9 cellular contexts compared by ENCODE assay signal in genomic region chr3:142211034-142211433, GRCh38. TPM values are rescaled to one million over a fixed set of nuclear protein-coding genes. Genes with fewer than 3 reads are reported as not detected.
DNase-seq lines count a peak whose midpoint lies in the region; ATAC-seq and TF ChIP-seq lines count a peak whose summit lies in the region.
"Had no signal": no experiment of that assay in that cellular context is flagged by ENCODE, and none has a peak within 500 bp of the region (broad histone marks: within the 10 kb centered on the region; RNA-seq: fewer than 3 reads in every experiment).

No MANE protein-coding gene starts in this region.

- no peaks in the 10 kb centered on the region for H3K9me3 Mint-ChIP-seq in natural killer cell treated with Interleukin-12 subunit alpha and Interleukin-12 subunit beta and Interleukin-15 and Interleukin-18, amount 100 ng/mL, for 72 hours
- H3K9me3 Mint-ChIP-seq in activated T-cell treated with anti-CD3 and anti-CD28 coated beads, Interleukin-2, amount 50 U/mL, for 24 hours, result peaks cover 5% of the 10 kb centered on the region

- H3K4me3 ChIP-seq in GM12865 (ENCODE audit: low read depth, low read length) (no peak overlapping the region), astrocyte of the spinal cord (ENCODE audit: low read depth, low read length) (no peak overlapping the region)

- peak; percentile 32 for TF ChIP-seq CTCF in GM12865 (IDR thresholded peaks at IDR 0.05; ENCODE audit: insufficient read depth, low read depth, low read length, missing control alignments)
- TF ChIP-seq CTCF in astrocyte of the spinal cord (IDR thresholded peaks at IDR 0.05; ENCODE audit: low read depth, low read length), result peak; percentile 34
- no peak for TF ChIP-seq CTCF in GM20000 (IDR thresholded peaks at IDR 0.05; ENCODE audit: extremely low read depth, missing control alignments)
- no peak for TF ChIP-seq CTCF in RWPE1 (conservative IDR thresholded peaks at IDR 0.05; ENCODE audit: low read depth)

- H3K36me3 Mint-ChIP-seq in natural killer cell treated with Interleukin-12 subunit alpha and Interleukin-12 subunit beta and Interleukin-15 and Interleukin-18, amount 100 ng/mL, for 72 hours, result peaks cover 40% of the 10 kb centered on the region
- peaks cover 80% of the 10 kb centered on the region for H3K36me3 Mint-ChIP-seq in activated T-cell treated with anti-CD3 and anti-CD28 coated beads, Interleukin-2, amount 50 U/mL, for 24 hours (ENCODE audit: low read depth)

- peaks cover 34 to 39% of the 10 kb centered on the region in 2 donors for H3K4me1 Mint-ChIP-seq in natural killer cell treated with Interleukin-12 subunit alpha and Interleukin-12 subunit beta and Interleukin-15 and Interleukin-18, amount 100 ng/mL, for 72 hours (ENCODE audit: low read depth in 2 of 2)
- peaks cover 2% of the 10 kb centered on the region for H3K4me1 Mint-ChIP-seq in activated T-cell treated with anti-CD3 and anti-CD28 coated beads, Interleukin-2, amount 50 U/mL, for 24 hours (ENCODE audit: low read depth)

- peak overlapping the region; percentile 53 for H3K4me3 Mint-ChIP-seq in natural killer cell treated with Interleukin-12 subunit alpha and Interleukin-12 subunit beta and Interleukin-15 and Interleukin-18, amount 100 ng/mL, for 72 hours
- no peak overlapping the region for H3K4me3 Mint-ChIP-seq in activated T-cell treated with anti-CD3 and anti-CD28 coated beads, Interleukin-2, amount 50 U/mL, for 24 hours

- POLR2A ChIA-PET in RWPE1 (lab: Yijun Ruan, JAX; ENCODE audit: low non-redundant PET), result interaction anchor here (0.5 kb wide), 1 partner anchor 631 kb away, joined by 7 read pairs; no protein-coding TSS in a partner anchor

- H3K27ac ChIP-seq in RWPE1, result no peak overlapping the region

- peak in 1 of 2 donors; percentile 72 for ATAC-seq in natural killer cell treated with Interleukin-12 subunit alpha and Interleukin-12 subunit beta and Interleukin-15 and Interleukin-18, amount 100 ng/mL, for 72 hours

- peak overlapping the region; percentile 50 to 81 for H3K27ac Mint-ChIP-seq in natural killer cell treated with Interleukin-12 subunit alpha and Interleukin-12 subunit beta and Interleukin-15 and Interleukin-18, amount 100 ng/mL, for 72 hours
- no peak overlapping the region for H3K27ac Mint-ChIP-seq in activated T-cell treated with anti-CD3 and anti-CD28 coated beads, Interleukin-2, amount 50 U/mL, for 24 hours

- H3K27me3 Mint-ChIP-seq in natural killer cell treated with Interleukin-12 subunit alpha and Interleukin-12 subunit beta and Interleukin-15 and Interleukin-18, amount 100 ng/mL, for 72 hours, result no peaks in the 10 kb centered on the region
- no peaks in the 10 kb centered on the region for H3K27me3 Mint-ChIP-seq in activated T-cell treated with anti-CD3 and anti-CD28 coated beads, Interleukin-2, amount 50 U/mL, for 24 hours

- in situ Hi-C loops in astrocyte of the spinal cord (cut with HindIII; ENCODE audit: low sequenced_read_pairs), result no loop called here

- DNase-seq in GM12865 (ENCODE audit: low read depth) (peak; percentile 24), LHCN-M2 (ENCODE audit: low read depth) (peak; percentile 69), astrocyte of the spinal cord (ENCODE audit: low read depth, low spot score) (no peak), NOMO-1 (lab: John Stamatoyannopoulos, UW; ENCODE audit: unreplicated experiment in 2 of 2) (no peak), GM20000 (ENCODE audit: low spot score) (no peak), RWPE1 (ENCODE audit: low spot score) (no peak)
- DNase-seq in natural killer cell treated with Interleukin-12 subunit alpha and Interleukin-12 subunit beta and Interleukin-15 and Interleukin-18, amount 100 ng/mL, for 72 hours (ENCODE audit: low spot score), result no peak
- DNase-seq in activated T-cell treated with anti-CD3 and anti-CD28 coated beads, Interleukin-2, amount 50 U/mL, for 24 hours, result no peak
- DNase-seq: NCI-H526 treated with DMSO at 0.1 percent for 48 hours had no signal

- CTCF ChIA-PET in RWPE1 (lab: Yijun Ruan, JAX), result interaction anchor here (0.6 kb wide), 2 partner anchors 29 to 45 kb away, joined by 3 read pairs; no protein-coding TSS in a partner anchor

RNA-seq across cellular contexts. Expression of gene GK5, which starts 14.4 kb away (rescaled TPM):
- total RNA-seq in LHCN-M2 (2014; rRNA removed), result 14.2 and 17.2 TPM in 2 replicates
- 5.9 TPM for polyA plus RNA-seq in LHCN-M2 (2012)
- total RNA-seq in natural killer cell treated with Interleukin-12 subunit alpha and Interleukin-12 subunit beta and Interleukin-15 and Interleukin-18, amount 100 ng/mL, for 72 hours, result 10 to 100 TPM; 57.4 to 59.5 TPM

Comparison
In these comparisons a context has a peak if more than half of its experiments do, and no peak if none do; other contexts are left out.
1. DNase-seq: peak in GM12865 (single experiment) and LHCN-M2 (single experiment); none in astrocyte of the spinal cord (single experiment), natural killer cell treated with Interleukin-12 subunit alpha and Interleukin-12 subunit beta and Interleukin-15 and Interleukin-18, amount 100 ng/mL, for 72 hours (single experiment), NOMO-1 (0 of 2), GM20000 (single experiment), RWPE1 (single experiment) and activated T-cell treated with anti-CD3 and anti-CD28 coated beads, Interleukin-2, amount 50 U/mL, for 24 hours (single experiment).
2. CTCF ChIP-seq: peak in GM12865 (single experiment) and astrocyte of the spinal cord (single experiment); none in GM20000 (single experiment) and RWPE1 (single experiment).